ENCODE assay signal across 9 cellular contexts in genomic region chr14:90409209-90409730, GRCh38. TPM values are rescaled to one million over a fixed set of nuclear protein-coding genes. Genes with fewer than 3 reads are reported as not detected.
A peak's percentile ranks its signal among the peaks of the same experiment; 100 is the strongest.
DNase-seq lines count a peak whose midpoint lies in the region; ATAC-seq, FAIRE-seq and TF ChIP-seq lines count a peak whose summit lies in the region.
"Had no signal": no experiment of that assay in that cellular context is flagged by ENCODE, and none has a peak within 500 bp of the region (broad histone marks: within the 10 kb centered on the region; RNA-seq: fewer than 3 reads in every experiment).

No MANE protein-coding gene starts in this region.

- H3K36me3 ChIP-seq in bronchial epithelial cell (ENCODE audit: control insufficient read depth, insufficient read depth, low read length) (peaks cover 2% of the 10 kb centered on the region), HepG2 (replicated peaks in 1 of 2; ENCODE audit: control insufficient read depth in 1 of 2, insufficient read depth in 2 of 2, low read length in 2 of 2) (peaks cover 5 to 15% of the 10 kb centered on the region in 2 experiments; a peak in 4 of 5 replicates), transverse colon (peaks cover 0 to 20% (median 7%) of the 10 kb centered on the region in 4 donors)

- no peak overlapping the region for H3K4me2 ChIP-seq in HepG2 (ENCODE audit: low read depth, low read length)

- POLR2A ChIA-PET in activated CD4-positive, alpha-beta T cell treated with anti-CD3 and anti-CD28 coated beads for 36 hours (lab: Charles Lee), result interaction anchor here (0.6 kb wide), 1 partner anchor 143 kb away, joined by 3 read pairs; no protein-coding TSS in a partner anchor
- POLR2A ChIA-PET in HepG2 (lab: Yijun Ruan, JAX), result no interaction called here

- H3K27me3 ChIP-seq in bronchial epithelial cell (ENCODE audit: control insufficient read depth, insufficient read depth, low read length) (no peaks in the 10 kb centered on the region), HepG2 (ENCODE audit: control insufficient read depth in 1 of 2, insufficient read depth in 2 of 2, low read length in 2 of 2) (no peaks in the 10 kb centered on the region), transverse colon (no peaks in the 10 kb centered on the region)

- TF ChIP-seq RAD21 in HepG2 (CRISPR knock-in tag; IDR thresholded peaks at IDR 0.05), result no peak

- no peak overlapping the region for H3K27ac ChIP-seq in HepG2 (ENCODE audit: extremely low read length, insufficient read depth, low read length)
- H3K27ac ChIP-seq in transverse colon, result peak overlapping the region; percentile 70 to 96 (median 86)

- no peak for TF ChIP-seq EP300 in HepG2 (IDR thresholded peaks at IDR 0.05; ENCODE audit: low read depth in 2 of 2, low read length in 2 of 2)
- no peak for TF ChIP-seq EP300 in HepG2 (CRISPR knock-in tag; IDR thresholded peaks at IDR 0.05; ENCODE audit: borderline replicate concordance)
- TF ChIP-seq EP300 in transverse colon (IDR thresholded peaks at IDR 0.05; ENCODE audit: low read depth), result peak; percentile 83

- peaks cover 25% of the 10 kb centered on the region for H3K36me3 Mint-ChIP-seq in activated CD4-positive, alpha-beta T cell treated with anti-CD3 and anti-CD28 coated beads for 36 hours (ENCODE audit: low read depth)
- H3K36me3 Mint-ChIP-seq in activated CD4-positive, alpha-beta T cell treated with anti-CD3 and anti-CD28 coated beads, Interleukin-2, amount 10 ng/mL, durations not matched to agents 24 days and 14 days (ENCODE audit: low read depth), result peaks cover 29% of the 10 kb centered on the region

- no peak for ATAC-seq in activated CD4-positive, alpha-beta T cell treated with anti-CD3 and anti-CD28 coated beads for 36 hours
- peak; percentile 13 for ATAC-seq in HepG2

- TF ChIP-seq POLR2A in HepG2 (IDR thresholded peaks at IDR 0.05; ENCODE audit: insufficient read depth in 1 of 2, low read depth in 2 of 2, low read length in 2 of 2), result no peak
- TF ChIP-seq POLR2A in transverse colon (IDR thresholded peaks at IDR 0.05), result no peak

- no TSS peak for BruUV-seq in HepG2 (replicated peaks; lab: Mats Ljungman, UMichigan)

- WGBS in HepG2 (ENCODE audit: low lambda C conversion rate), result 43% methylated on average over 5 of the region's 5 CpGs
- 36 to 43% methylated on average over 2 to 5 of the region's 5 CpGs for WGBS in transverse colon (ENCODE audit: low coverage in 1 of 2), 2 donors

- H3K4me3 ChIP-seq in bronchial epithelial cell (ENCODE audit: low read depth, low read length) (no peak overlapping the region), HepG2 (replicated peaks in 1 of 3; ENCODE audit: insufficient read depth in 1 of 3, low read depth in 2 of 3, low read length in 3 of 3) (no peak overlapping the region), transverse colon (no peak overlapping the region)

- no peak overlapping the region for H3K9ac ChIP-seq in HepG2 (ENCODE audit: insufficient read depth, low read depth, low read length)

- no peaks in the 10 kb centered on the region for H3K27me3 Mint-ChIP-seq in activated CD4-positive, alpha-beta T cell treated with anti-CD3 and anti-CD28 coated beads for 36 hours
- H3K27me3 Mint-ChIP-seq in activated CD4-positive, alpha-beta T cell treated with anti-CD3 and anti-CD28 coated beads, Interleukin-2, amount 10 ng/mL, durations not matched to agents 24 days and 14 days, result no peaks in the 10 kb centered on the region

- H3K4me1 Mint-ChIP-seq in activated CD4-positive, alpha-beta T cell treated with anti-CD3 and anti-CD28 coated beads for 36 hours, result peaks cover 38% of the 10 kb centered on the region
- peaks cover 12% of the 10 kb centered on the region for H3K4me1 Mint-ChIP-seq in activated CD4-positive, alpha-beta T cell treated with anti-CD3 and anti-CD28 coated beads, Interleukin-2, amount 10 ng/mL, durations not matched to agents 24 days and 14 days

- TF ChIP-seq CTCF in bronchial epithelial cell (IDR thresholded peaks at IDR 0.05; ENCODE audit: insufficient read depth, low read length, severe bottlenecking) (no peak), HepG2 (CRISPR knock-in tag; IDR thresholded peaks at IDR 0.05) (no peak), transverse colon (IDR thresholded peaks at IDR 0.05) (no peak)

- intact Hi-C loops in activated CD4-positive, alpha-beta T cell treated with anti-CD3 and anti-CD28 coated beads for 36 hours (cut with DNase I, micrococcal nuclease), result no loop called here
- intact Hi-C loops in activated CD4-positive, alpha-beta T cell treated with anti-CD3 and anti-CD28 coated beads, Interleukin-2, amount 10 ng/mL, durations not matched to agents 24 days and 14 days (cut with micrococcal nuclease), result no loop called here
- intact Hi-C loops in HepG2 (cut with micrococcal nuclease; ENCODE audit: unreplicated experiment) (no loop called here), transverse colon (cut with DNase I; ENCODE audit: low total_unique reads) (loop anchor here (10.0 kb wide), 1 partner anchor 236 kb away; no protein-coding TSS in a partner anchor)

- H3K9me3 ChIP-seq in HepG2 (ENCODE audit: low read length), result no peaks in the 10 kb centered on the region
- no peaks in the 10 kb centered on the region for H3K9me3 ChIP-seq in transverse colon

- peak overlapping the region; percentile 43 for H3K27ac Mint-ChIP-seq in activated CD4-positive, alpha-beta T cell treated with anti-CD3 and anti-CD28 coated beads for 36 hours
- no peak overlapping the region for H3K27ac Mint-ChIP-seq in activated CD4-positive, alpha-beta T cell treated with anti-CD3 and anti-CD28 coated beads, Interleukin-2, amount 10 ng/mL, durations not matched to agents 24 days and 14 days

- H4K20me1 ChIP-seq in HepG2 (ENCODE audit: insufficient read depth, low read length), result 0 out of 2 replicates have a peak, but pooled peaks cover 3% of the 10 kb centered on the region

- H3K9me3 Mint-ChIP-seq in activated CD4-positive, alpha-beta T cell treated with anti-CD3 and anti-CD28 coated beads for 36 hours (ENCODE audit: low read depth), result no peaks in the 10 kb centered on the region
- no peaks in the 10 kb centered on the region for H3K9me3 Mint-ChIP-seq in activated CD4-positive, alpha-beta T cell treated with anti-CD3 and anti-CD28 coated beads, Interleukin-2, amount 10 ng/mL, durations not matched to agents 24 days and 14 days
- H3K9me3 Mint-ChIP-seq: neural crest cell had no signal

- DNase-seq in activated CD4-positive, alpha-beta T cell treated with anti-CD3 and anti-CD28 coated beads for 36 hours, result no peak
- no peak for DNase-seq in activated CD4-positive, alpha-beta T cell treated with anti-CD3 and anti-CD28 coated beads, Interleukin-2, amount 10 ng/mL, durations not matched to agents 24 days and 14 days
- peak; percentile 88 for DNase-seq in bronchial epithelial cell (ENCODE audit: low read depth)
- no peak for DNase-seq in HepG2 (ENCODE audit: low spot score)
- DNase-seq in transverse colon, result peak; percentile 39
- DNase-seq in NCI-H1930 (lab: John Stamatoyannopoulos, UW), result no peak
- no peak for DNase-seq in NCI-H1105 treated with DMSO at 0.1 percent for 48 hours (lab: John Stamatoyannopoulos, UW)
- no peak for DNase-seq in stimulated activated CD4-positive, alpha-beta T cell treated with anti-CD3 and anti-CD28 coated beads, Interleukin-2, amount 100 ng/mL, for 48 hours

- FAIRE-seq in bronchial epithelial cell (lab: Jason Lieb, UNC) (peak; percentile 32), HepG2 (lab: Jason Lieb, UNC) (no peak)

- in situ Hi-C loops in HepG2 (cut with HindIII; ENCODE audit: extremely low pct_ligation_motif_present, low pct_unique_long_range_greater_than_20kb) (loop anchor here (10.0 kb wide), 1 partner anchor 286 kb away; no protein-coding TSS in a partner anchor), transverse colon (cut with MboI; ENCODE audit: low pct_ligation_motif_present in 1 of 4, low pct_unique_long_range_greater_than_20kb in 1 of 4, low sequenced_read_pairs in 3 of 4) (loop anchor here in 3 of 4 donors (10.0 to 25.0 kb wide), 2 partner anchors 278 to 286 kb away; no protein-coding TSS in a partner anchor)

- H3K4me1 ChIP-seq in HepG2 (ENCODE audit: insufficient read depth, low read length) (no peaks in the 10 kb centered on the region; the same call in 1 of the 2 replicates), transverse colon (peaks cover 3 to 33% (median 11%) of the 10 kb centered on the region in 4 donors)

- no peaks in the 10 kb centered on the region for H3K79me2 ChIP-seq in HepG2 (ENCODE audit: insufficient read depth, low read length)

- no peak overlapping the region for H2AFZ ChIP-seq in HepG2 (ENCODE audit: low read length)

- CTCF ChIA-PET in activated CD4-positive, alpha-beta T cell treated with anti-CD3 and anti-CD28 coated beads for 36 hours (lab: Charles Lee), result interaction anchor here (0.7 to 2.8 kb wide), 3 partner anchors 9 to 362 kb away, joined by 3 to 14 read pairs (median 8); no protein-coding TSS in a partner anchor
- CTCF ChIA-PET in HepG2 (lab: Yijun Ruan, JAX; ENCODE audit: low intra/inter-chr PET ratio, low total read pairs), result no interaction called here

- H3K4me3 Mint-ChIP-seq in activated CD4-positive, alpha-beta T cell treated with anti-CD3 and anti-CD28 coated beads for 36 hours, result no peak overlapping the region
- H3K4me3 Mint-ChIP-seq in activated CD4-positive, alpha-beta T cell treated with anti-CD3 and anti-CD28 coated beads, Interleukin-2, amount 10 ng/mL, durations not matched to agents 24 days and 14 days, result no peak overlapping the region
- H3K4me3 Mint-ChIP-seq: neural crest cell had no signal

RNA-seq across cellular contexts. Expression of gene CALM1, which starts 12.4 kb away (rescaled TPM):
- 100 to 1,000 TPM; 510 to 518 TPM for total RNA-seq in activated CD4-positive, alpha-beta T cell treated with anti-CD3 and anti-CD28 coated beads for 36 hours
- 471 and 482 TPM in 2 replicates for total RNA-seq in activated CD4-positive, alpha-beta T cell treated with anti-CD3 and anti-CD28 coated beads, Interleukin-2, amount 10 ng/mL, durations not matched to agents 24 days and 14 days
- total RNA-seq in bronchial epithelial cell, result 267 and 1,162 TPM in 2 replicates
- 238 and 346 TPM in 2 replicates for total RNA-seq in HepG2 (2016; rRNA removed; fragmentation: Illumina TruSeq; extraction: Trizol)
- 29.6 and 47.4 TPM in 2 replicates for total RNA-seq in HepG2 (2016; cell fraction: cytosol; rRNA removed; fragmentation: Illumina TruSeq; extraction: Trizol; ENCODE audit: low read depth)
- total RNA-seq in HepG2 (2016; cell fraction: insoluble cytoplasmic fraction; rRNA removed; fragmentation: Illumina TruSeq; extraction: Trizol), result 242 and 366 TPM in 2 replicates
- total RNA-seq in HepG2 (2016; cell fraction: membrane; rRNA removed; fragmentation: Illumina TruSeq; extraction: Trizol), result 98.2 and 111 TPM in 2 replicates
- total RNA-seq in HepG2 (2016; cell fraction: nucleus; rRNA removed; fragmentation: Illumina TruSeq; extraction: Trizol), result 91.7 and 108 TPM in 2 replicates
- polyA plus RNA-seq in HepG2 (2011; rRNA removed), result 80.5 and 110 TPM in 2 replicates
- polyA plus RNA-seq in HepG2 (2011; cell fraction: cytosol; rRNA removed), result 96.0 and 112 TPM in 2 replicates
- 50.1 and 52.3 TPM in 2 replicates for polyA plus RNA-seq in HepG2 (2011; cell fraction: nucleus; rRNA removed)
- 119 and 120 TPM in 2 replicates for polyA plus RNA-seq in HepG2 (2012)
- 40.5 and 51.9 TPM in 2 replicates for polyA plus RNA-seq in HepG2 (2016; cell fraction: cytosol; fragmentation: Illumina TruSeq; extraction: Trizol; ENCODE audit: low read depth)
- 366 and 395 TPM in 2 replicates for polyA plus RNA-seq in HepG2 (2016; cell fraction: insoluble cytoplasmic fraction; fragmentation: Illumina TruSeq; extraction: Trizol; ENCODE audit: low read depth)
- 92.6 and 101 TPM in 2 replicates for polyA plus RNA-seq in HepG2 (2016; cell fraction: membrane; fragmentation: Illumina TruSeq; extraction: Trizol; ENCODE audit: low read depth)
- 160 and 164 TPM in 2 replicates for polyA plus RNA-seq in HepG2 (2016; cell fraction: nucleus; fragmentation: Illumina TruSeq; extraction: Trizol; ENCODE audit: insufficient read depth, low read depth)
- polyA minus RNA-seq in HepG2 (2011; rRNA and poly(A)+ RNA removed; ENCODE audit: low replicate concordance), result 189 and 213 TPM in 2 replicates
- 93.2 and 109 TPM in 2 replicates for polyA minus RNA-seq in HepG2 (2011; cell fraction: cytosol; rRNA and poly(A)+ RNA removed)
- 128 and 155 TPM in 2 replicates for polyA minus RNA-seq in HepG2 (2011; cell fraction: nucleus; rRNA and poly(A)+ RNA removed)
- total RNA-seq in transverse colon, result 1,000 to 10,000 TPM in 1 of 4 donors, 100 to 1,000 TPM in 3; 297 to 1,199 (median 723) TPM

Comparison
In these comparisons a context has a peak if more than half of its experiments do, and no peak if none do; other contexts are left out.
1. DNase-seq: peak in bronchial epithelial cell (single experiment) and transverse colon (single experiment); none in activated CD4-positive, alpha-beta T cell treated with anti-CD3 and anti-CD28 coated beads for 36 hours (single experiment), activated CD4-positive, alpha-beta T cell treated with anti-CD3 and anti-CD28 coated beads, Interleukin-2, amount 10 ng/mL, durations not matched to agents 24 days and 14 days (single experiment), HepG2 (single experiment), NCI-H1930 (0 of 2), NCI-H1105 treated with DMSO at 0.1 percent for 48 hours (single experiment) and stimulated activated CD4-positive, alpha-beta T cell treated with anti-CD3 and anti-CD28 coated beads, Interleukin-2, amount 100 ng/mL, for 48 hours (0 of 2).